Comparison of ENCODE assay signal across 20 cellular contexts in the genomic region with DNA sequence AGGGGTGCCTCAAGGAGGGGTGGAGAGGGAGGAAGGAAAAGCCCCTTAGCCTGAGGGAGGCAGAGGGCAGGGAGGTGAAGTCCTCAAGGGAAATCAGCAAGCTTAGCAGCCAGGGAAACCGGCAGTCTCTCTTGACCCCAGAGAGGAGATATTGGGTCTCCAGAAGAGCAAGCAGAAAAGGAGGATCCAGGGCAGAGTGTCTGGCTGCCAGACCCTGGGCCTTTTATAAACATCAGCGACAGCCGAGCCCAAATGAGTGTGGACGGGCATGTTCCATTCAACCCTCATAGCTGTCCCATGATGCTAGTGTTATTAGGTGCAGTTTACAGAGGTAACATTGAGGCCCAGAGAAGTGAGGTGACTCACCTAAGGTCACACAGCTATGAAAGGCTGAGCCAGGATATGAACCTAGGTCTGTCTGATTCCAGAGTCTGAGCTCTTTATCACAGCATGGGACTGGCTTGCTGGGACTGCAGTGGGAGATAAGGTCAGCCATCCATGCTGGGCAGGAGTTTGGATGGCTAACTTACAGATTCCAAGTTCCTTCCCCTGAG. TPM values are rescaled to one million over a fixed set of nuclear protein-coding genes. Genes with fewer than 3 reads are reported as not detected.
DNase-seq lines count a peak whose midpoint lies in the region; ATAC-seq, FAIRE-seq and TF ChIP-seq lines count a peak whose summit lies in the region.
"Had no signal": no experiment of that assay in that cellular context is flagged by ENCODE, and none has a peak within 500 bp of the region (broad histone marks: within the 10 kb centered on the region; RNA-seq: fewer than 3 reads in every experiment).

No MANE protein-coding gene starts in this region.

- TF ChIP-seq POLR2A in K562 (conservative IDR thresholded peaks at IDR 0.05): no peak
- TF ChIP-seq POLR2A in spleen (IDR thresholded peaks at IDR 0.05): no peak

- H3K27ac ChIP-seq in BLaER1 treated with 17β-estradiol and CSF1 and Interleukin-3, amounts not matched to agents 10 nM and 100 nM: no peak overlapping the region
- H3K27ac ChIP-seq in K562 (ENCODE audit: extremely low read depth, low read depth, low read length) (no peak overlapping the region), spleen (peak overlapping the region in 4 of 8 donors; percentile 13 to 59 (median 46))

- H3K27me3 ChIP-seq in BLaER1 treated with 17β-estradiol and CSF1 and Interleukin-3, amounts not matched to agents 10 nM and 100 nM: no peaks in the 10 kb centered on the region
- peaks cover 3 to 66% of the 10 kb centered on the region in 2 experiments; a peak in 3 of 5 replicates for H3K27me3 ChIP-seq in K562 (ENCODE audit: control insufficient read depth in 2 of 2, insufficient read depth in 2 of 2, low read length in 2 of 2)
- H3K27me3 ChIP-seq in spleen (replicated peaks in 1 of 7): no peaks in the 10 kb centered on the region
- H3K27me3 ChIP-seq: BE2C had no signal

- no peaks in the 10 kb centered on the region for H3K27me3 Mint-ChIP-seq in Calu3 (ENCODE audit: unreplicated experiment)
- H3K27me3 Mint-ChIP-seq: IgD-negative memory B cell had no signal

- FAIRE-seq in K562 (lab: Jason Lieb, UNC): no peak
- FAIRE-seq: D721Med, GM18507 had no signal

- no peaks in the 10 kb centered on the region for H3K9me1 ChIP-seq in K562 (ENCODE audit: control insufficient read depth, insufficient read depth, low read length)

- H3K36me3 ChIP-seq in BLaER1 treated with 17β-estradiol and CSF1 and Interleukin-3, amounts not matched to agents 10 nM and 100 nM: no peaks in the 10 kb centered on the region
- H3K36me3 ChIP-seq in K562 (ENCODE audit: control insufficient read depth, insufficient read depth, low read length): no peaks in the 10 kb centered on the region
- H3K36me3 ChIP-seq in spleen: peaks cover 0 to 6% (median 0%) of the 10 kb centered on the region in 6 donors
- H3K36me3 ChIP-seq: BE2C, HAP-1 had no signal

- H2AFZ ChIP-seq in K562 (ENCODE audit: low read depth, low read length): no peak overlapping the region

- no TSS peak for BruUV-seq in K562 (replicated peaks; lab: Mats Ljungman, UMichigan)
- BruUV-seq in Calu3 (replicated peaks; lab: Mats Ljungman, UMichigan): no TSS peak

- no peaks in the 10 kb centered on the region for H3K9me3 Mint-ChIP-seq in Calu3 (ENCODE audit: low read depth, unreplicated experiment)
- H3K9me3 Mint-ChIP-seq: CD8-positive, alpha-beta T cell; IgD-negative memory B cell had no signal

- H3K4me3 Mint-ChIP-seq in Calu3 (ENCODE audit: low read depth, unreplicated experiment): no peak overlapping the region
- H3K4me3 Mint-ChIP-seq: CD8-positive, alpha-beta T cell had no signal

- no peak overlapping the region for H3K9ac ChIP-seq in BLaER1 treated with 17β-estradiol and CSF1 and Interleukin-3, amounts not matched to agents 10 nM and 100 nM
- H3K9ac ChIP-seq in K562 (ENCODE audit: insufficient read depth in 1 of 2, low read depth in 2 of 2, low read length in 2 of 2): no peak overlapping the region

- peaks cover 9% of the 10 kb centered on the region for H3K4me1 Mint-ChIP-seq in Calu3 (ENCODE audit: low read depth, unreplicated experiment)

- in situ Hi-C loops in K562 (cut with MboI): no loop called here

- no peak overlapping the region for H3K4me3 ChIP-seq in BLaER1 treated with 17β-estradiol and CSF1 and Interleukin-3, amounts not matched to agents 10 nM and 100 nM
- H3K4me3 ChIP-seq in K562: no peak overlapping the region
- no peak overlapping the region for H3K4me3 ChIP-seq in spleen
- H3K4me3 ChIP-seq: HAP-1 had no signal

- DNase-seq in K562 (ENCODE audit: extremely low read depth in 1 of 4, low spot score in 3 of 4) (no peak), islet precursor cell (peak; percentile 38), spleen (peak; percentile 12), NCI-H1694 (lab: John Stamatoyannopoulos, UW) (no peak), Calu3 (no peak), Ammon's horn (ENCODE audit: low spot score) (no peak)
- DNase-seq: BE2C; CD8-positive, alpha-beta T cell; DMS79; NCI-H1105; NCI-H1694 treated with DMSO at 0.1 percent for 48 hours; NCI-H2107; NCI-H2227 treated with DMSO at 0.1 percent for 48 hours; NCI-H526 treated with DMSO at 0.1 percent for 48 hours; SHP77 had no signal

- intact Hi-C loops in K562 (cut with micrococcal nuclease): no loop called here
- intact Hi-C loops in spleen (cut with DNase I; ENCODE audit: low total_unique reads): no loop called here
- intact Hi-C loops in Calu3 (cut with micrococcal nuclease; ENCODE audit: unreplicated experiment): no loop called here

- peaks cover 8% of the 10 kb centered on the region for H3K36me3 Mint-ChIP-seq in Calu3 (ENCODE audit: insufficient read depth, unreplicated experiment)

- ATAC-seq in K562: no peak
- ATAC-seq: CD8-positive, alpha-beta T cell had no signal

- CTCF ChIA-PET in K562 (lab: Yijun Ruan, JAX; ENCODE audit: low intra/inter-chr PET ratio): no interaction called here
- CTCF ChIA-PET in Calu3 (lab: Charles Lee): no interaction called here

- peak overlapping the region in 6 of 11 experiments; percentile 2 to 54 (median 42); a peak in 8 of 22 replicates for H3K4me2 ChIP-seq in BLaER1 treated with 17β-estradiol and CSF1 and Interleukin-3, amounts not matched to agents 10 nM and 100 nM
- H3K4me2 ChIP-seq in K562 (ENCODE audit: insufficient read depth, low read length): no peak overlapping the region

- TF ChIP-seq EP300 in K562 (IDR thresholded peaks at IDR 0.05; ENCODE audit: low read length): no peak

- TF ChIP-seq RAD21 in K562 (CRISPR knock-in tag; conservative IDR thresholded peaks at IDR 0.05 in 1 of 2, IDR thresholded peaks at IDR 0.05 in 1 of 2): no peak

- TF ChIP-seq CTCF in K562 (IDR thresholded peaks at IDR 0.05 in 2 of 3, conservative IDR thresholded peaks at IDR 0.05 in 1 of 3; ENCODE audit: insufficient read depth in 2 of 3, low read depth in 1 of 3, low read length in 3 of 3) (no peak), spleen (IDR thresholded peaks at IDR 0.05 in 8 of 11, conservative IDR thresholded peaks at IDR 0.05 in 3 of 11) (no peak), Calu3 (IDR thresholded peaks at IDR 0.05; ENCODE audit: unreplicated experiment) (no peak)

- H3K79me2 ChIP-seq in K562 (ENCODE audit: control insufficient read depth, insufficient read depth, low read length): no peaks in the 10 kb centered on the region

- POLR2A ChIA-PET in K562 (lab: Yijun Ruan, JAX): interaction anchor here (0.7 to 2.0 kb wide), 3 partner anchors 9 to 199 kb away, joined by 3 to 4 read pairs (median 4); no protein-coding TSS in a partner anchor

- H3K9me3 ChIP-seq in BLaER1 treated with 17β-estradiol and CSF1 and Interleukin-3, amounts not matched to agents 10 nM and 100 nM (replicated peaks in 1 of 11): no peaks in the 10 kb centered on the region
- H3K9me3 ChIP-seq in K562 (replicated peaks; ENCODE audit: control insufficient read depth, insufficient read depth, low read depth, low read length) (no peaks in the 10 kb centered on the region), spleen (no peaks in the 10 kb centered on the region)
- H3K9me3 ChIP-seq: BE2C, HAP-1 had no signal

- peaks cover 0 to 97% (median 84%) of the 10 kb centered on the region in 11 experiments; a peak in 19 of 22 replicates for H4K20me1 ChIP-seq in BLaER1 treated with 17β-estradiol and CSF1 and Interleukin-3, amounts not matched to agents 10 nM and 100 nM
- H4K20me1 ChIP-seq in K562 (replicated peaks; ENCODE audit: control insufficient read depth, insufficient read depth, low read length): no peaks in the 10 kb centered on the region

- no peak overlapping the region for H3K27ac Mint-ChIP-seq in Calu3 (ENCODE audit: unreplicated experiment)
- H3K27ac Mint-ChIP-seq: CD8-positive, alpha-beta T cell had no signal

- WGBS in K562 (ENCODE audit: insufficient coverage, low coverage, missing lambda C conversion rate): 3% methylated on average over 4 of the region's 4 CpGs
- 71 to 91% (median 79%) methylated on average over 4 of the region's 4 CpGs for WGBS in spleen, 5 donors

- peaks cover 23 to 79% (median 67%) of the 10 kb centered on the region in 10 experiments for H3K4me1 ChIP-seq in BLaER1 treated with 17β-estradiol and CSF1 and Interleukin-3, amounts not matched to agents 10 nM and 100 nM
- H3K4me1 ChIP-seq in K562 (replicated peaks in 1 of 2; ENCODE audit: control insufficient read depth in 2 of 2, insufficient read depth in 2 of 2, low read length in 2 of 2) (peaks cover 0 to 10% of the 10 kb centered on the region in 2 experiments; a peak in 2 of 5 replicates), spleen (peaks cover 0 to 83% (median 35%) of the 10 kb centered on the region in 6 donors)
- H3K4me1 ChIP-seq: HAP-1 had no signal

TF ChIP-seq in K562, 482 proteins besides CTCF, POLR2A, EP300 and RAD21 (continues in another document):
- TF ChIP-seq RBM25 (IDR thresholded peaks at IDR 0.05; ENCODE audit: low read depth, low read length, severe bottlenecking) (peak; percentile 42), ZSCAN29 (IDR thresholded peaks at IDR 0.05) (no peak), EWSR1 (IDR thresholded peaks at IDR 0.05; ENCODE audit: borderline replicate concordance, low read depth, partially characterized antibody) (no peak), TARDBP (IDR thresholded peaks at IDR 0.05) (no peak), HNRNPK (IDR thresholded peaks at IDR 0.05; ENCODE audit: low read depth, low read length, poor library complexity, severe bottlenecking) (no peak), TEAD4 (IDR thresholded peaks at IDR 0.05; ENCODE audit: low read length) (no peak), TEAD4 (CRISPR knock-in tag; IDR thresholded peaks at IDR 0.05; ENCODE audit: borderline replicate concordance) (no peak)

RNA-seq across cellular contexts. Expression of a gene that starts 9.3 kb away (rescaled TPM):
- total RNA-seq in K562 (2011; cell fraction: chromatin; rRNA removed; ENCODE audit: low replicate concordance): 0.37 and 0.69 TPM in 2 replicates
- total RNA-seq in K562 (2011; cell fraction: nucleolus; rRNA removed): 0.39 and 0.67 TPM in 2 replicates
- 0.88 and 1.1 TPM in 2 replicates for total RNA-seq in K562 (2011; cell fraction: nucleoplasm; rRNA removed)
- total RNA-seq in K562 (2014; rRNA removed) (0.14 and 0.41 TPM in 2 replicates), K562 (2014; rRNA removed; fragmentation: Illumina TruSeq; extraction: Trizol) (0.13 and 0.22 TPM in 2 replicates), K562 (2015; rRNA removed; fragmentation: Illumina TruSeq; extraction: Trizol) (0.36 and 0.53 TPM in 2 replicates), K562 (2021) (0.78 and 1.1 TPM in 2 replicates), spleen (10 to 100 TPM in 6 of 7 donors, 1 to 10 TPM in 1; 8.0 to 24.3 (median 19.5) TPM), Calu3 (2022) (8.1 and 11.5 TPM in 2 replicates)
- polyA plus RNA-seq in K562 (2011; rRNA removed) (0.29 and 0.50 TPM in 2 replicates), K562 (2014; fragmentation: Illumina TruSeq; extraction: Trizol) (0.57 and 0.74 TPM in 2 replicates), K562 (2014; fragmentation: Nextera tagmentation; extraction: Ambion mirVana) (under 1 TPM; 0.01 to 0.03 TPM), K562 (2014; rRNA removed) (0.23 and 0.38 TPM in 2 replicates), spleen (1 to 10 TPM; 1.7 to 4.3 (median 1.9) TPM)
- polyA plus RNA-seq in K562 (2011; cell fraction: cytosol; rRNA removed): 0.32 and 0.70 TPM in 2 replicates
- polyA plus RNA-seq in K562 (2011; cell fraction: nucleus; rRNA removed): 0.93 and 1.3 TPM in 2 replicates
- 0.55 and 0.82 TPM in 2 replicates for polyA plus RNA-seq in K562 (2012)
- polyA minus RNA-seq in K562 (2011; rRNA and poly(A)+ RNA removed): 0.39 and 0.81 TPM in 2 replicates
- 0.48 and 1.5 TPM in 2 replicates for polyA minus RNA-seq in K562 (2011; cell fraction: cytosol; rRNA and poly(A)+ RNA removed)
- 0.40 and 1.00 TPM in 2 replicates for polyA minus RNA-seq in K562 (2011; cell fraction: nucleus; rRNA and poly(A)+ RNA removed)

Comparison
In these comparisons a context has a peak if more than half of its experiments do, and no peak if none do; other contexts are left out.
1. DNase-seq: peak in islet precursor cell (single experiment) and spleen (single experiment); none in K562 (0 of 4), NCI-H1694 (single experiment), Calu3 (single experiment) and Ammon's horn (single experiment).